In the genomic region with DNA sequence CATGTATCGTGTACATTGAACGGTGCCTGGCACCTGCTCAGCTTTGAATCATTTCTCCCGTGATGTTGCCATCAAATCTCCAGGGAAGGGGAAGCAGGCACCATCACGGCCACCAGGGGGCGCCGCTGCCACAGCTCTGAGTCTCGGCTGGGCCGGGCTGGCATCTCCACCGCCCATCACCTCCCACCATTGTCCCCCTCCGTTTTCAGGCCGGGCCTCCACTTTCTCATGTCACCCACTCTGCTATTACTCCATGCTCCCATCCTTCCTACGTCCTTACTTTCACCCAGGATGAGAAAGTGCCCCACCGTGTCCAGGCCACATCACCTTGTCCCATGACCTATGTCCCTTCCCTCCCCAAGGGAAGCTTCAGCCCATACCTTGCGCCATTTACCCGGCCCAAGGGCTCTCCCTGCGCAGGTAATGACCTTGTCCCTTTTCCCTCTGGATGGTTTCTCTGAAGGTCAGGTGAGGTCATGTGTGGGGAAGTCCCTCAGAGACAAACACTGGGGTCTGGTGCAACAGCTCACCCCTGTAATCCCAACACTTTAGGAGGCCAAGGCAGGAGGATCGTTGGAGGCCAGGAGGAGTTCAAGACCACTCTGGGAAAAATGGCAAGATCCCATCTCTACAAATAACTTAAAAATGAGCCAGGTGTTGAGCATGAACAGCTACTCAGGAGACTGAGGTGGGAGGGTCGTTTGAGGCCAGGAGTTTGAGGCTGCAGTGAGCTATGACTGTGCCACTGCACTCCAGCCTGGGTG, we compare ENCODE assay signal across 9 cellular contexts. TPM values are rescaled to one million over a fixed set of nuclear protein-coding genes. Genes with fewer than 3 reads are reported as not detected.
A peak's percentile ranks its signal among the peaks of the same experiment; 100 is the strongest.
DNase-seq lines count a peak whose midpoint lies in the region; ATAC-seq and TF ChIP-seq lines count a peak whose summit lies in the region.
"Had no signal": no experiment of that assay in that cellular context is flagged by ENCODE, and none has a peak within 500 bp of the region (broad histone marks: within the 10 kb centered on the region; RNA-seq: fewer than 3 reads in every experiment).

No MANE protein-coding gene starts in this region.

- H3K27ac ChIP-seq in RWPE2 (ENCODE audit: poor library complexity, severe bottlenecking): no peak overlapping the region
- H3K27ac ChIP-seq in suprapubic skin: no peak overlapping the region

- no peaks in the 10 kb centered on the region for H3K9me2 ChIP-seq in Loucy (replicated peaks; ENCODE audit: low read depth, low read length)

- DNase-seq in Caki2 (ENCODE audit: low read depth): peak; percentile 59
- no peak for DNase-seq in RWPE2 (ENCODE audit: low spot score)
- DNase-seq in fibroblast of villous mesenchyme (ENCODE audit: low read depth): peak; percentile 51
- peak in 51 of 56 donors; percentile 4 to 90 (median 52) for DNase-seq in nucleus accumbens (lab: John Stamatoyannopoulos, UW)
- DNase-seq in suprapubic skin (ENCODE audit: low spot score in 2 of 2): peak; percentile 83 to 84

- H3K4me3 ChIP-seq in Loucy (ENCODE audit: low read length, poor library complexity, severe bottlenecking) (no peak overlapping the region), RWPE2 (ENCODE audit: severe bottlenecking) (no peak overlapping the region), fibroblast of villous mesenchyme (ENCODE audit: low read depth, low read length) (no peak overlapping the region), suprapubic skin (no peak overlapping the region)

- H3K4me1 ChIP-seq in Loucy (ENCODE audit: insufficient read depth, low read length, poor library complexity, severe bottlenecking) (no peaks in the 10 kb centered on the region), RWPE2 (ENCODE audit: insufficient read depth, poor library complexity, severe bottlenecking) (no peaks in the 10 kb centered on the region), suprapubic skin (peaks cover 2% of the 10 kb centered on the region)

- in situ Hi-C loops in Caki2 (cut with HindIII; ENCODE audit: low pct_unique_long_range_greater_than_20kb, low sequenced_read_pairs): no loop called here

- no peaks in the 10 kb centered on the region for H3K27me3 ChIP-seq in Loucy (ENCODE audit: insufficient read depth, low read length, poor library complexity, severe bottlenecking)
- no peaks in the 10 kb centered on the region for H3K27me3 ChIP-seq in RWPE2 (ENCODE audit: insufficient read depth, poor library complexity, severe bottlenecking)
- no peaks in the 10 kb centered on the region for H3K27me3 ChIP-seq in suprapubic skin

- no peaks in the 10 kb centered on the region for H3K9me3 Mint-ChIP-seq in activated T-helper 17 cell treated with anti-CD3 and anti-CD28 coated beads, Interleukin-2, amount 50 U/mL, for 72 hours

- no peak overlapping the region for H3K27ac Mint-ChIP-seq in activated T-helper 17 cell treated with anti-CD3 and anti-CD28 coated beads, Interleukin-2, amount 50 U/mL, for 72 hours

- H3K27me3 Mint-ChIP-seq in activated T-helper 17 cell treated with anti-CD3 and anti-CD28 coated beads, Interleukin-2, amount 50 U/mL, for 72 hours: peaks cover 12% of the 10 kb centered on the region

- H3K9me3 ChIP-seq in Loucy (ENCODE audit: insufficient read depth, low read depth, low read length) (no peaks in the 10 kb centered on the region), RWPE2 (ENCODE audit: severe bottlenecking) (no peaks in the 10 kb centered on the region), suprapubic skin (no peaks in the 10 kb centered on the region)

- TF ChIP-seq CTCF in Loucy (conservative IDR thresholded peaks at IDR 0.05; ENCODE audit: low read length) (peak; percentile 88), RWPE2 (IDR thresholded peaks at IDR 0.05; ENCODE audit: poor library complexity, severe bottlenecking) (peak; percentile 93), fibroblast of villous mesenchyme (IDR thresholded peaks at IDR 0.05; ENCODE audit: insufficient read depth, low read depth, low read length) (peak; percentile 92), suprapubic skin (IDR thresholded peaks at IDR 0.05) (peak; percentile 76 to 90)

- H3K9ac ChIP-seq in Loucy (ENCODE audit: low read depth, low read length, poor library complexity, severe bottlenecking): no peak overlapping the region

- H3K36me3 ChIP-seq in Loucy (ENCODE audit: insufficient read depth, low read length) (no peaks in the 10 kb centered on the region), RWPE2 (ENCODE audit: low read depth) (no peaks in the 10 kb centered on the region), suprapubic skin (no peaks in the 10 kb centered on the region)

- H3K4me2 ChIP-seq in Loucy (ENCODE audit: low read depth, low read length, poor library complexity, severe bottlenecking): peak overlapping the region; percentile 8

- no peak for TF ChIP-seq EP300 in suprapubic skin (IDR thresholded peaks at IDR 0.05)

- no peaks in the 10 kb centered on the region for H3F3A ChIP-seq in Loucy (ENCODE audit: low read depth)

- H3K36me3 Mint-ChIP-seq in activated T-helper 17 cell treated with anti-CD3 and anti-CD28 coated beads, Interleukin-2, amount 50 U/mL, for 72 hours (ENCODE audit: low read depth): no peaks in the 10 kb centered on the region

- no peaks in the 10 kb centered on the region for H3K79me2 ChIP-seq in Loucy (ENCODE audit: insufficient read depth, low read length)

- WGBS in suprapubic skin: 26% methylated on average over 18 of the region's 18 CpGs

- ATAC-seq in GM21723 (IDR thresholded peaks at IDR 0.05; ENCODE audit: unreplicated experiment) (peak; percentile 81), RWPE2 (ENCODE audit: low read depth) (peak; percentile 90)
- peak; percentile 90 for ATAC-seq in activated T-helper 17 cell treated with anti-CD3 and anti-CD28 coated beads, Interleukin-2, amount 50 U/mL, for 72 hours (replicated peaks)

- H2AFZ ChIP-seq in Loucy (ENCODE audit: low read length): peak overlapping the region; percentile 54; the same call in 1 of the 2 replicates

- TF ChIP-seq POLR2A in suprapubic skin (IDR thresholded peaks at IDR 0.05): no peak

- H3K4me1 Mint-ChIP-seq in activated T-helper 17 cell treated with anti-CD3 and anti-CD28 coated beads, Interleukin-2, amount 50 U/mL, for 72 hours: peaks cover 4% of the 10 kb centered on the region

- H3K4me3 Mint-ChIP-seq in activated T-helper 17 cell treated with anti-CD3 and anti-CD28 coated beads, Interleukin-2, amount 50 U/mL, for 72 hours: no peak overlapping the region

- no peaks in the 10 kb centered on the region for H4K20me1 ChIP-seq in Loucy (ENCODE audit: insufficient read depth, low read length, poor library complexity, severe bottlenecking)

RNA-seq across cellular contexts. Expression of gene OCM2, which starts 31.8 kb away (rescaled TPM):
- total RNA-seq in Caki2 (2014; rRNA removed; shearing (Covaris generic); ENCODE audit: low replicate concordance): not detected in 2 replicates
- total RNA-seq in activated T-helper 17 cell treated with anti-CD3 and anti-CD28 coated beads, Interleukin-2, amount 50 U/mL, for 72 hours: not detected
- total RNA-seq in fibroblast of villous mesenchyme (not detected in 2 replicates), suprapubic skin (not detected)
- total RNA-seq: T-helper 1 cell treated with Interleukin-12 subunit alpha and Interleukin-12 subunit beta and Interleukin-4 antibody, amounts not matched to agents 30 ng/mL and 1 ng/mL, for 36 hours had no signal
